In genomic region chr14:52729925-52730707, GRCh38 we compare ENCODE assay signal across 8 cellular contexts. TPM values are rescaled to one million over a fixed set of nuclear protein-coding genes. Genes with fewer than 3 reads are reported as not detected.
DNase-seq lines count a peak whose midpoint lies in the region; ATAC-seq, FAIRE-seq and TF ChIP-seq lines count a peak whose summit lies in the region.

STYX (plus strand) TSS chr14:52730166; CDS start chr14:52730475, 309 bp downstream.

- DNase-seq in D721Med (ENCODE audit: insufficient read length, low spot score) (peak; percentile 31), HuH-7 (ENCODE audit: low spot score) (peak; percentile 74), endothelial cell (ENCODE audit: low spot score) (peak; percentile 98), mesothelial cell of epicardium (ENCODE audit: low spot score in 2 of 2, unreplicated experiment in 2 of 2) (peak; percentile 98 to 99)
- peak; percentile 98 for DNase-seq in activated CD8-positive, alpha-beta memory T cell treated with anti-CD3 and anti-CD28 coated beads, Interleukin-2, amount 50 U/mL, for 4 hours
- DNase-seq in stimulated activated CD8-positive, alpha-beta memory T cell treated with anti-CD3 and anti-CD28 coated beads, Interleukin-15, amount 100 ng/mL, for 4 hours (ENCODE audit: low read depth in 2 of 2) = peak; percentile 96 to 97

- H3K9me2 ChIP-seq in OCI-LY1 (ENCODE audit: low read depth, low read length) = no peaks in the 10 kb centered on the region

- H3K36me3 Mint-ChIP-seq in endothelial cell (ENCODE audit: low read depth, unreplicated experiment) = peaks cover 23% of the 10 kb centered on the region
- H3K36me3 Mint-ChIP-seq in mesothelial cell of epicardium = peaks cover 27% of the 10 kb centered on the region

- no peaks in the 10 kb centered on the region for H4K20me1 ChIP-seq in OCI-LY1 (ENCODE audit: insufficient read depth, low read length)

- no peaks in the 10 kb centered on the region for H3K27me3 ChIP-seq in OCI-LY1 (ENCODE audit: insufficient read depth, low read length)

- peak within 1 kb of the TSS; percentile 9 for H3K27ac ChIP-seq in OCI-LY1 (ENCODE audit: low read depth, low read length, poor library complexity, severe bottlenecking)

- peak within 1 kb of the TSS; percentile 80 for H3K4me2 ChIP-seq in OCI-LY1 (ENCODE audit: low read length)

- peak within 1 kb of the TSS; percentile 76 for H3K9ac ChIP-seq in OCI-LY1 (ENCODE audit: low read length)

- H3K27ac Mint-ChIP-seq in endothelial cell (ENCODE audit: unreplicated experiment) (peak within 1 kb of the TSS; percentile 87), mesothelial cell of epicardium (peak within 1 kb of the TSS; percentile 97)

- peaks cover 47% of the 10 kb centered on the region for H3K36me3 ChIP-seq in OCI-LY1 (ENCODE audit: insufficient read depth, low read length)

- no peak for FAIRE-seq in D721Med (lab: Jason Lieb, UNC)

- no peak within 1 kb of the TSS for H2AFZ ChIP-seq in OCI-LY1 (ENCODE audit: low read length)

- H3K9me3 ChIP-seq in OCI-LY1 (ENCODE audit: low read length) = no peaks in the 10 kb centered on the region

- H3K4me3 Mint-ChIP-seq in endothelial cell (ENCODE audit: unreplicated experiment) (peak within 1 kb of the TSS; percentile 97), mesothelial cell of epicardium (peak within 1 kb of the TSS; percentile 97)

- peak; percentile 93 for ATAC-seq in GM21526 (IDR thresholded peaks at IDR 0.05; ENCODE audit: low FRiP score, unreplicated experiment)

- H3K27me3 Mint-ChIP-seq in endothelial cell (ENCODE audit: unreplicated experiment) (no peaks in the 10 kb centered on the region), mesothelial cell of epicardium (ENCODE audit: low read depth) (no peaks in the 10 kb centered on the region)

- peak within 1 kb of the TSS; percentile 77 for H3K4me3 ChIP-seq in OCI-LY1 (ENCODE audit: low read depth, low read length, poor library complexity, severe bottlenecking)

- no peaks in the 10 kb centered on the region for H3K9me3 Mint-ChIP-seq in endothelial cell (ENCODE audit: unreplicated experiment)
- no peaks in the 10 kb centered on the region for H3K9me3 Mint-ChIP-seq in mesothelial cell of epicardium

- TF ChIP-seq CTCF in D721Med (IDR thresholded peaks at IDR 0.05; ENCODE audit: insufficient read depth, missing control alignments) (no peak), OCI-LY1 (IDR thresholded peaks at IDR 0.05; ENCODE audit: low read length) (no peak), endothelial cell (IDR thresholded peaks at IDR 0.05; ENCODE audit: unreplicated experiment) (peak; percentile 13), mesothelial cell of epicardium (IDR thresholded peaks at IDR 0.05; ENCODE audit: unreplicated experiment) (peak; percentile 25)

- H3F3A ChIP-seq in OCI-LY1 (ENCODE audit: insufficient read depth, low read length) = no peaks in the 10 kb centered on the region

- H3K4me1 ChIP-seq in OCI-LY1 (ENCODE audit: insufficient read depth, low read length, severe bottlenecking) = peaks cover 9% of the 10 kb centered on the region

- H3K4me1 Mint-ChIP-seq in endothelial cell (ENCODE audit: unreplicated experiment) (peaks cover 16% of the 10 kb centered on the region), mesothelial cell of epicardium (peaks cover 19% of the 10 kb centered on the region)

- peaks cover 14% of the 10 kb centered on the region for H3K79me2 ChIP-seq in OCI-LY1 (ENCODE audit: insufficient read depth, low read length)

RNA-seq across cellular contexts. Expression of gene STYX, which starts in this region (rescaled TPM):
- total RNA-seq in endothelial cell (ENCODE audit: unreplicated experiment) = 17.0 TPM
- total RNA-seq in mesothelial cell of epicardium = 9.5 to 11.4 TPM (median 10.1 TPM) in 3 replicates

Comparison
In these comparisons a context has a peak if more than half of its experiments do, and no peak if none do; other contexts are left out.
1. Peak in every context shown above with its lines: DNase-seq, ATAC-seq, H3K4me3 ChIP-seq and H3K27ac ChIP-seq.
2. DNase-seq: peak in every context shown above with its lines; median percentile 98 in mesothelial cell of epicardium; 98 in activated CD8-positive, alpha-beta memory T cell treated with anti-CD3 and anti-CD28 coated beads, Interleukin-2, amount 50 U/mL, for 4 hours; 98 in endothelial cell; 96 in stimulated activated CD8-positive, alpha-beta memory T cell treated with anti-CD3 and anti-CD28 coated beads, Interleukin-15, amount 100 ng/mL, for 4 hours; 74 in HuH-7; 31 in D721Med.
3. CTCF ChIP-seq: peak in endothelial cell (single experiment) and mesothelial cell of epicardium (single experiment); none in D721Med (single experiment) and OCI-LY1 (single experiment).